Comparison of ENCODE assay signal across 8 cellular contexts in the genomic region with DNA sequence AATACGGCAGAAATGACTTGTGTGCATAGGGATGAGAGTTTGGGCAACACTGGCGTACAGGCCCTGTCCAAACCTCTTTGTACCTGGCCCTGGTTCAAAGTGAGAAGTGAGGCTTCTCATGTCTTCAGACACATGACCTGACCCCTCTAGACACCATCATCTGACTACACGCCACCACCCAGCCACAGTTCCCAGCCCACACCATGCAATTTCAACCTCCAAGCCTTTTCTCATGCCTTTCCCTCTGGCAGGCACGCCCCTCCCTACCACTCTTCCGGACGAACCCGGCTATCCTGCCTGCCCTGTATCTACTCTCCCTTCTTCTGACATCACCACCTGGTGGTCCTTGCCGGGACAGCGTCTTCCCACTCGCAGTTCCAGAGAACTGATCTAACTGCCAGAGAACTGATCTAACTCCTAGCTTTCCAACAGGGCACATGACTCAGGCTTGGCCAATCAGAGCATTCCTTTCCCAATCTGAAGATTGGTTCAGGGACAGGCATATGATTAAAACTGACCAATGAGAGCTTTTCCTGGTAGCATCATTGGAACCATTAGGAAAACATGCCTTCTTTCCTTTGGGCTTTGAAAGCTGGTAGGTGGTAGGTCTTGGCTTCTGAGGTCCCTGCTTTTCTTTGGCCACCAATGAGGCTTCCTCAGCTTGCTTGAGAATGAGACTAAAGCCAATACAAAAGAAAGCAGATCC. TPM values are rescaled to one million over a fixed set of nuclear protein-coding genes. Genes with fewer than 3 reads are reported as not detected.
DNase-seq lines count a peak whose midpoint lies in the region; ATAC-seq and TF ChIP-seq lines count a peak whose summit lies in the region.

No MANE protein-coding gene starts in this region.

- TF ChIP-seq CTCF in C4-2B (conservative IDR thresholded peaks at IDR 0.05) = peak; percentile 35
- TF ChIP-seq CTCF in osteoblast (IDR thresholded peaks at IDR 0.05; ENCODE audit: extremely low read depth, low read depth, low read length) = peak; percentile 69

- no peak overlapping the region for H3K27ac ChIP-seq in C4-2B
- no peak overlapping the region for H3K27ac ChIP-seq in osteoblast (ENCODE audit: low read depth, low read length)

- H2AFZ ChIP-seq in osteoblast (ENCODE audit: low read length) = peak overlapping the region; percentile 74

- no peaks in the 10 kb centered on the region for H3K4me1 ChIP-seq in osteoblast (ENCODE audit: insufficient read depth, low read length)

- peak; percentile 42 to 68 for DNase-seq in NOMO-1 (lab: John Stamatoyannopoulos, UW; ENCODE audit: unreplicated experiment in 2 of 2)
- peak; percentile 82 for DNase-seq in activated T-cell treated with anti-CD3 and anti-CD28 coated beads, Interleukin-2, amount 50 U/mL, for 48 hours
- DNase-seq in germinal center (ENCODE audit: low spot score) = peak; percentile 71
- DNase-seq in osteoblast (ENCODE audit: insufficient read length, low spot score, missing footprints) = peak; percentile 88

- peak overlapping the region; percentile 13 for H3K4me3 ChIP-seq in osteoblast (ENCODE audit: insufficient read depth, low read length)

- no peaks in the 10 kb centered on the region for H3K9me3 ChIP-seq in osteoblast (ENCODE audit: low read depth, low read length)

- ATAC-seq in GM18858 (IDR thresholded peaks at IDR 0.05; ENCODE audit: unreplicated experiment) (peak; percentile 29), HG03196 (IDR thresholded peaks at IDR 0.05; ENCODE audit: unreplicated experiment) (peak; percentile 42), GM18873 (IDR thresholded peaks at IDR 0.05; ENCODE audit: low FRiP score, unreplicated experiment) (no peak)

- no peaks in the 10 kb centered on the region for H4K20me1 ChIP-seq in osteoblast (ENCODE audit: insufficient read depth, low read length)

- H3K27me3 ChIP-seq in osteoblast (ENCODE audit: insufficient read depth, low read length) = no peaks in the 10 kb centered on the region

- peak overlapping the region; percentile 58 for H3K4me2 ChIP-seq in osteoblast (ENCODE audit: insufficient read depth, low read length)

- H3K79me2 ChIP-seq in osteoblast (ENCODE audit: insufficient read depth, low read length) = no peaks in the 10 kb centered on the region

- no peaks in the 10 kb centered on the region for H3K36me3 ChIP-seq in osteoblast (ENCODE audit: insufficient read depth, low read length)

RNA-seq across cellular contexts. Expression of gene IL21R, which starts 27.0 kb away (rescaled TPM):
- total RNA-seq in osteoblast = 10.1 and 13.8 TPM in 2 replicates
